ENCODE assay signal across 1 cellular context in genomic region chr6:107956586-107957164, GRCh38.
TF ChIP-seq lines count a peak whose summit lies in the region.

No MANE protein-coding gene starts in this region.

TF ChIP-seq in K562, 482 proteins besides CTCF, POLR2A, EP300 and RAD21 (continued from another document):
- TF ChIP-seq ZNF324 (CRISPR knock-in tag; IDR thresholded peaks at IDR 0.05) (no peak), DPF2 (IDR thresholded peaks at IDR 0.05) (no peak), CEBPG (CRISPR knock-in tag; IDR thresholded peaks at IDR 0.05) (peak; percentile 78), CEBPG (tag; conservative IDR thresholded peaks at IDR 0.05 in 1 of 2, IDR thresholded peaks at IDR 0.05 in 1 of 2) (peak; percentile 86 to 93), NR2C2 (CRISPR knock-in tag; IDR thresholded peaks at IDR 0.05) (no peak), NR2C2 (tag; IDR thresholded peaks at IDR 0.05) (no peak), MAFK (IDR thresholded peaks at IDR 0.05; ENCODE audit: low read length) (no peak), REST (CRISPR knock-in tag; IDR thresholded peaks at IDR 0.05; ENCODE audit: low read depth) (no peak), NR2C1 (IDR thresholded peaks at IDR 0.05) (no peak), NR2C1 (tag; IDR thresholded peaks at IDR 0.05) (no peak), JUN (IDR thresholded peaks at IDR 0.05; ENCODE audit: borderline replicate concordance, low read depth, low read length) (no peak), JUN (CRISPR knock-in tag; IDR thresholded peaks at IDR 0.05; ENCODE audit: borderline replicate concordance) (no peak), ZNF589 (CRISPR knock-in tag; IDR thresholded peaks at IDR 0.05; ENCODE audit: low read depth) (no peak), ARID3A (IDR thresholded peaks at IDR 0.05; ENCODE audit: borderline replicate concordance, low read depth, low read length) (no peak), ATF4 (CRISPR knock-in tag; IDR thresholded peaks at IDR 0.05) (peak; percentile 34; the same call in 1 of the 2 replicates), FOXP1 (CRISPR knock-in tag; IDR thresholded peaks at IDR 0.05) (no peak), TCFL5 (CRISPR knock-in tag; conservative IDR thresholded peaks at IDR 0.05) (no peak), DLX4 (CRISPR knock-in tag; IDR thresholded peaks at IDR 0.05) (no peak), GTF2E2 (tag; IDR thresholded peaks at IDR 0.05) (peak; percentile 35; the same call in 1 of the 2 replicates), ZBTB5 (IDR thresholded peaks at IDR 0.05) (no peak), E2F4 (CRISPR knock-in tag; IDR thresholded peaks at IDR 0.05; ENCODE audit: low read depth) (no peak), POLR2H (tag; IDR thresholded peaks at IDR 0.05; ENCODE audit: low read depth) (peak; percentile 66), ARID1B (IDR thresholded peaks at IDR 0.05) (0 out of 2 replicates have a peak, but pooled peaks have one; percentile 3)
